Comparison of ENCODE assay signal across 24 cellular contexts in the genomic region with DNA sequence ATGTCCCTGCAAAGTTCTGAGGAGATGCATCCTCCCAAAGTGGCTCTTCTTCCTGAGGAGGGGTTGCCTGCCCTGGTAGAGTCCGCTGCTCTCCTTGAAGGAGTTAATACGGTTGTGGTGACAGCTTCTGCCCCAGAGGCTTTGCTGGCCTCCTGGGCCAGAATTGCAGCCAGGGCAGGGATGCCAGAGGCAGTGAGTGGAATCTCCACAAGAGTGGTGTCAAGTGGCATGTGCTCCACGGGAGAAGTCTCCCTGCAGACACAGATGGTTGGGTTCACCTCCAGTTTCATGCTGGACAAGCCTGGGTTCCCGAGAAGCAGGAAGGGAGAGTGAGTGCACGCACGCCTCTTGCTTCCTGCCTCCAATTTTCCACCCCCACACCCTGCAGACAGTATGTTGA.
DNase-seq lines count a peak whose midpoint lies in the region; ATAC-seq and TF ChIP-seq lines count a peak whose summit lies in the region.
"Had no signal": no experiment of that assay in that cellular context is flagged by ENCODE, and none has a peak within 500 bp of the region (broad histone marks: within the 10 kb centered on the region; RNA-seq: fewer than 3 reads in every experiment).

No MANE protein-coding gene starts in this region.

- ATAC-seq in Right ventricle myocardium inferior (peak; percentile 72), left cardiac atrium (peak; percentile 64 to 86), natural killer cell (no peak)
- ATAC-seq: HCT116 had no signal

- H3K36me3 ChIP-seq in left ventricle myocardium inferior: no peaks in the 10 kb centered on the region
- H3K36me3 ChIP-seq: MG63 had no signal

- H3K9me3 Mint-ChIP-seq in neural crest cell (no peaks in the 10 kb centered on the region), natural killer cell (no peaks in the 10 kb centered on the region)

- no peak overlapping the region for H3K4me3 ChIP-seq in left ventricle myocardium inferior
- H3K4me3 ChIP-seq: MG63, PC-9 had no signal

- DNase-seq in Right ventricle myocardium inferior (ENCODE audit: missing footprints) (no peak), left ventricle myocardium inferior (no peak), left cardiac atrium (no peak), neural crest cell (ENCODE audit: low read depth, low spot score) (no peak), natural killer cell (no peak), amniotic stem cell (lab: John Stamatoyannopoulos, UW) (no peak), NCI-H2029 (lab: John Stamatoyannopoulos, UW) (no peak)
- DNase-seq: 8988T; ACHN; DMS153; DND-41; IMR-90; KG1; MG63; NCI-H1105 treated with DMSO at 0.1 percent for 48 hours; NCI-H146; NCI-H1930; NCI-H446; NCI-H524 treated with DMSO at 0.1 percent for 48 hours; NCI-H82; NK-92 treated with Interleukin-12 subunit alpha and Interleukin-12 subunit beta, amount 100 ng/mL, for 24 hours; PC-9; SHP77 had no signal

- H3K4me1 ChIP-seq in left ventricle myocardium inferior: peaks cover 25% of the 10 kb centered on the region

- no peaks in the 10 kb centered on the region for H3K27me3 ChIP-seq in left ventricle myocardium inferior (ENCODE audit: low read depth)
- H3K27me3 ChIP-seq: MG63 had no signal

- intact Hi-C loops in Right ventricle myocardium inferior (cut with DNase I) (loop anchor here (5.0 kb wide), 1 partner anchor 46 kb away; no protein-coding TSS in a partner anchor), left ventricle myocardium inferior (cut with micrococcal nuclease) (no loop called here), left cardiac atrium (cut with DNase I) (no loop called here), natural killer cell (cut with micrococcal nuclease) (no loop called here)

- TF ChIP-seq CTCF in left ventricle myocardium inferior (IDR thresholded peaks at IDR 0.05; ENCODE audit: borderline replicate concordance) (no peak), neural crest cell (conservative IDR thresholded peaks at IDR 0.05) (no peak), natural killer cell (IDR thresholded peaks at IDR 0.05) (no peak)

- H3K27ac Mint-ChIP-seq in neural crest cell (ENCODE audit: unreplicated experiment): peak overlapping the region; percentile 7
- H3K27ac Mint-ChIP-seq in natural killer cell: no peak overlapping the region

- H3K9me3 ChIP-seq in left ventricle myocardium inferior (replicated peaks): peaks cover 7% of the 10 kb centered on the region
- H3K9me3 ChIP-seq: MG63 had no signal

- H3K27me3 Mint-ChIP-seq in neural crest cell (ENCODE audit: low read depth) (no peaks in the 10 kb centered on the region), natural killer cell (ENCODE audit: low read depth in 2 of 2) (no peaks in the 10 kb centered on the region)

- H3K4me3 Mint-ChIP-seq in neural crest cell (no peak overlapping the region), natural killer cell (no peak overlapping the region)

- H3K4me1 Mint-ChIP-seq in neural crest cell (peaks cover 9% of the 10 kb centered on the region), natural killer cell (peaks cover 27 to 29% of the 10 kb centered on the region in 2 donors)

- H3K27ac ChIP-seq in left ventricle myocardium inferior (replicated peaks): no peak overlapping the region
- H3K27ac ChIP-seq: PC-9 had no signal

- H3K36me3 Mint-ChIP-seq in neural crest cell (ENCODE audit: low read depth) (no peaks in the 10 kb centered on the region), natural killer cell (no peaks in the 10 kb centered on the region)

Comparison
In these comparisons a context has a peak if more than half of its experiments do, and no peak if none do; other contexts are left out.
1. ATAC-seq: peak in Right ventricle myocardium inferior (single experiment) and left cardiac atrium (2 of 2); none in natural killer cell (0 of 3).